Comparison of ENCODE assay signal across 1 cellular context in the genomic region with DNA sequence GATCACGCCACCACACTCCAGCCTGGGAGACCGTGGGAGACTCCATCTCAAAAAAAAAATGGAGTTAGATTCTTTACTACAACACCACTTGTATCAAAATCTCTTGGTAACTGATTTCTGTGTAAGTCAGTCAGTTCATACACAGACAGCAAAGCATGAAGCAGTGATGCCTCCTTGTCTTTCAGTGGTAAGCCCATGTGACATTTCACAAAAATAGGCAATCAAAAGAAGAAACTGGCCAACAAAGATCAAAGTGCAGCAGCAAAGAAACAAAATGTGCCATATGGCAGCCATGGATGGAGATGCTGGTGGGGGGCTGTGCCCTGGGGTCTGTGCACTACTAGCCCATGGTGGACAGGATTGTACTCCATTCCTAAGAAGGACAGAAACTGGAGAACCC.
TF ChIP-seq lines count a peak whose summit lies in the region.

No MANE protein-coding gene starts in this region.

TF ChIP-seq in GM12878, 131 proteins besides CTCF, POLR2A, EP300 and RAD21:
- TF ChIP-seq HDGF (IDR thresholded peaks at IDR 0.05) (no peak), RAD51 (IDR thresholded peaks at IDR 0.05) (peak; percentile 53), NRF1 (conservative IDR thresholded peaks at IDR 0.05; ENCODE audit: low read depth, low read length) (no peak), ZNF24 (IDR thresholded peaks at IDR 0.05) (peak; percentile 79)
- TF ChIP-seq, protein P1, sequence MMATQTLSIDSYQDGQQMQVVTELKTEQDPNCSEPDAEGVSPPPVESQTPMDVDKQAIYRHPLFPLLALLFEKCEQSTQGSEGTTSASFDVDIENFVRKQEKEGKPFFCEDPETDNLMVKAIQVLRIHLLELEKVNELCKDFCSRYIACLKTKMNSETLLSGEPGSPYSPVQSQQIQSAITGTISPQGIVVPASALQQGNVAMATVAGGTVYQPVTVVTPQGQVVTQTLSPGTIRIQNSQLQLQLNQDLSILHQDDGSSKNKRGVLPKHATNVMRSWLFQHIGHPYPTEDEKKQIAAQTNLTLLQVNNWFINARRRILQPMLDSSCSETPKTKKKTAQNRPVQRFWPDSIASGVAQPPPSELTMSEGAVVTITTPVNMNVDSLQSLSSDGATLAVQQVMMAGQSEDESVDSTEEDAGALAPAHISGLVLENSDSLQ (IDR thresholded peaks at IDR 0.05) = no peak
- TF ChIP-seq, protein P2, sequence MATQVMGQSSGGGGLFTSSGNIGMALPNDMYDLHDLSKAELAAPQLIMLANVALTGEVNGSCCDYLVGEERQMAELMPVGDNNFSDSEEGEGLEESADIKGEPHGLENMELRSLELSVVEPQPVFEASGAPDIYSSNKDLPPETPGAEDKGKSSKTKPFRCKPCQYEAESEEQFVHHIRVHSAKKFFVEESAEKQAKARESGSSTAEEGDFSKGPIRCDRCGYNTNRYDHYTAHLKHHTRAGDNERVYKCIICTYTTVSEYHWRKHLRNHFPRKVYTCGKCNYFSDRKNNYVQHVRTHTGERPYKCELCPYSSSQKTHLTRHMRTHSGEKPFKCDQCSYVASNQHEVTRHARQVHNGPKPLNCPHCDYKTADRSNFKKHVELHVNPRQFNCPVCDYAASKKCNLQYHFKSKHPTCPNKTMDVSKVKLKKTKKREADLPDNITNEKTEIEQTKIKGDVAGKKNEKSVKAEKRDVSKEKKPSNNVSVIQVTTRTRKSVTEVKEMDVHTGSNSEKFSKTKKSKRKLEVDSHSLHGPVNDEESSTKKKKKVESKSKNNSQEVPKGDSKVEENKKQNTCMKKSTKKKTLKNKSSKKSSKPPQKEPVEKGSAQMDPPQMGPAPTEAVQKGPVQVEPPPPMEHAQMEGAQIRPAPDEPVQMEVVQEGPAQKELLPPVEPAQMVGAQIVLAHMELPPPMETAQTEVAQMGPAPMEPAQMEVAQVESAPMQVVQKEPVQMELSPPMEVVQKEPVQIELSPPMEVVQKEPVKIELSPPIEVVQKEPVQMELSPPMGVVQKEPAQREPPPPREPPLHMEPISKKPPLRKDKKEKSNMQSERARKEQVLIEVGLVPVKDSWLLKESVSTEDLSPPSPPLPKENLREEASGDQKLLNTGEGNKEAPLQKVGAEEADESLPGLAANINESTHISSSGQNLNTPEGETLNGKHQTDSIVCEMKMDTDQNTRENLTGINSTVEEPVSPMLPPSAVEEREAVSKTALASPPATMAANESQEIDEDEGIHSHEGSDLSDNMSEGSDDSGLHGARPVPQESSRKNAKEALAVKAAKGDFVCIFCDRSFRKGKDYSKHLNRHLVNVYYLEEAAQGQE (IDR thresholded peaks at IDR 0.05; ENCODE audit: low read depth, low read length) = no peak
- TF ChIP-seq, protein P3, sequence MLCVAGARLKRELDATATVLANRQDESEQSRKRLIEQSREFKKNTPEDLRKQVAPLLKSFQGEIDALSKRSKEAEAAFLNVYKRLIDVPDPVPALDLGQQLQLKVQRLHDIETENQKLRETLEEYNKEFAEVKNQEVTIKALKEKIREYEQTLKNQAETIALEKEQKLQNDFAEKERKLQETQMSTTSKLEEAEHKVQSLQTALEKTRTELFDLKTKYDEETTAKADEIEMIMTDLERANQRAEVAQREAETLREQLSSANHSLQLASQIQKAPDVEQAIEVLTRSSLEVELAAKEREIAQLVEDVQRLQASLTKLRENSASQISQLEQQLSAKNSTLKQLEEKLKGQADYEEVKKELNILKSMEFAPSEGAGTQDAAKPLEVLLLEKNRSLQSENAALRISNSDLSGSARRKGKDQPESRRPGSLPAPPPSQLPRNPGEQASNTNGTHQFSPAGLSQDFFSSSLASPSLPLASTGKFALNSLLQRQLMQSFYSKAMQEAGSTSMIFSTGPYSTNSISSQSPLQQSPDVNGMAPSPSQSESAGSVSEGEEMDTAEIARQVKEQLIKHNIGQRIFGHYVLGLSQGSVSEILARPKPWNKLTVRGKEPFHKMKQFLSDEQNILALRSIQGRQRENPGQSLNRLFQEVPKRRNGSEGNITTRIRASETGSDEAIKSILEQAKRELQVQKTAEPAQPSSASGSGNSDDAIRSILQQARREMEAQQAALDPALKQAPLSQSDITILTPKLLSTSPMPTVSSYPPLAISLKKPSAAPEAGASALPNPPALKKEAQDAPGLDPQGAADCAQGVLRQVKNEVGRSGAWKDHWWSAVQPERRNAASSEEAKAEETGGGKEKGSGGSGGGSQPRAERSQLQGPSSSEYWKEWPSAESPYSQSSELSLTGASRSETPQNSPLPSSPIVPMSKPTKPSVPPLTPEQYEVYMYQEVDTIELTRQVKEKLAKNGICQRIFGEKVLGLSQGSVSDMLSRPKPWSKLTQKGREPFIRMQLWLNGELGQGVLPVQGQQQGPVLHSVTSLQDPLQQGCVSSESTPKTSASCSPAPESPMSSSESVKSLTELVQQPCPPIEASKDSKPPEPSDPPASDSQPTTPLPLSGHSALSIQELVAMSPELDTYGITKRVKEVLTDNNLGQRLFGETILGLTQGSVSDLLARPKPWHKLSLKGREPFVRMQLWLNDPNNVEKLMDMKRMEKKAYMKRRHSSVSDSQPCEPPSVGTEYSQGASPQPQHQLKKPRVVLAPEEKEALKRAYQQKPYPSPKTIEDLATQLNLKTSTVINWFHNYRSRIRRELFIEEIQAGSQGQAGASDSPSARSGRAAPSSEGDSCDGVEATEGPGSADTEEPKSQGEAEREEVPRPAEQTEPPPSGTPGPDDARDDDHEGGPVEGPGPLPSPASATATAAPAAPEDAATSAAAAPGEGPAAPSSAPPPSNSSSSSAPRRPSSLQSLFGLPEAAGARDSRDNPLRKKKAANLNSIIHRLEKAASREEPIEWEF (IDR thresholded peaks at IDR 0.05; ENCODE audit: insufficient replicate concordance, low read depth, low read length) = no peak
